ENCODE assay signal across 9 cellular contexts in genomic region chr11:774873-775592, GRCh38. TPM values are rescaled to one million over a fixed set of nuclear protein-coding genes. Genes with fewer than 3 reads are reported as not detected.
A peak's percentile ranks its signal among the peaks of the same experiment; 100 is the strongest.
DNase-seq lines count a peak whose midpoint lies in the region; ATAC-seq, FAIRE-seq and TF ChIP-seq lines count a peak whose summit lies in the region.
"Had no signal": no experiment of that assay in that cellular context is flagged by ENCODE, and none has a peak within 500 bp of the region (broad histone marks: within the 10 kb centered on the region; RNA-seq: fewer than 3 reads in every experiment).

No MANE protein-coding gene starts in this region.

- peak overlapping the region; percentile 80 for H3K4me3 Mint-ChIP-seq in Caco-2 (ENCODE audit: unreplicated experiment)
- H3K4me3 Mint-ChIP-seq in natural killer cell treated with Interleukin-12 subunit alpha and Interleukin-12 subunit beta and Interleukin-15 and Interleukin-18, amount 100 ng/mL, for 72 hours: peak overlapping the region; percentile 81

- TF ChIP-seq CTCF in Caco-2 (IDR thresholded peaks at IDR 0.05; ENCODE audit: insufficient read depth in 1 of 2, low read depth in 1 of 2, low read length in 1 of 2, severe bottlenecking in 1 of 2, unreplicated experiment in 1 of 2): no peak
- TF ChIP-seq CTCF in bronchial epithelial cell (IDR thresholded peaks at IDR 0.05; ENCODE audit: insufficient read depth, low read length, severe bottlenecking): no peak

- H3K4me1 Mint-ChIP-seq in Caco-2 (ENCODE audit: low read depth, unreplicated experiment): no peaks in the 10 kb centered on the region
- peaks cover 0 to 13% of the 10 kb centered on the region in 2 donors for H3K4me1 Mint-ChIP-seq in natural killer cell treated with Interleukin-12 subunit alpha and Interleukin-12 subunit beta and Interleukin-15 and Interleukin-18, amount 100 ng/mL, for 72 hours (ENCODE audit: low read depth in 2 of 2)

- BruUV-seq in Caco-2 (replicated peaks; lab: Mats Ljungman, UMichigan): no TSS peak

- H3K4me1 ChIP-seq in Caco-2: peaks cover 13% of the 10 kb centered on the region

- ATAC-seq in natural killer cell treated with Interleukin-12 subunit alpha and Interleukin-12 subunit beta and Interleukin-15 and Interleukin-18, amount 100 ng/mL, for 72 hours: no peak

- H3K9me3 Mint-ChIP-seq in Caco-2 (ENCODE audit: unreplicated experiment): no peaks in the 10 kb centered on the region
- no peaks in the 10 kb centered on the region for H3K9me3 Mint-ChIP-seq in natural killer cell treated with Interleukin-12 subunit alpha and Interleukin-12 subunit beta and Interleukin-15 and Interleukin-18, amount 100 ng/mL, for 72 hours

- POLR2A ChIA-PET in Caco-2 (lab: Charles Lee): no interaction called here

- DNase-seq in Caco-2: peak in 1 of 2 experiments; percentile 28
- peak; percentile 83 for DNase-seq in MG63
- peak; percentile 59 for DNase-seq in bronchial epithelial cell (ENCODE audit: low read depth)
- no peak for DNase-seq in natural killer cell treated with Interleukin-12 subunit alpha and Interleukin-12 subunit beta and Interleukin-15 and Interleukin-18, amount 100 ng/mL, for 72 hours (ENCODE audit: low spot score)
- DNase-seq in NCI-H2171 treated with DMSO at 0.1 percent for 48 hours (lab: John Stamatoyannopoulos, UW): no peak
- DNase-seq in pons (ENCODE audit: low spot score): no peak
- DNase-seq in SK-N-DZ (ENCODE audit: low spot score): no peak
- DNase-seq in NK-92 (lab: John Stamatoyannopoulos, UW; ENCODE audit: unreplicated experiment): no peak
- DNase-seq: NCI-H2081 treated with DMSO at 0.1 percent for 48 hours had no signal

- H3K4me3 ChIP-seq in Caco-2 (ENCODE audit: low read depth, low read length): no peak overlapping the region
- H3K4me3 ChIP-seq in MG63: peak overlapping the region; percentile 94
- no peak overlapping the region for H3K4me3 ChIP-seq in bronchial epithelial cell (ENCODE audit: low read depth, low read length)

- CTCF ChIA-PET in Caco-2 (lab: Charles Lee): interaction anchor here (0.6 to 0.8 kb wide), 2 partner anchors 69 to 71 kb away, joined by 4 to 7 read pairs; no protein-coding TSS in a partner anchor

- no peak for FAIRE-seq in bronchial epithelial cell (lab: Jason Lieb, UNC)

- H3K36me3 ChIP-seq in Caco-2 (ENCODE audit: control insufficient read depth, insufficient read depth, low read length): peaks cover 3% of the 10 kb centered on the region
- H3K36me3 ChIP-seq in MG63: peaks cover 67% of the 10 kb centered on the region
- peaks cover 46% of the 10 kb centered on the region for H3K36me3 ChIP-seq in bronchial epithelial cell (ENCODE audit: control insufficient read depth, insufficient read depth, low read length)

- no peaks in the 10 kb centered on the region for H3K9me3 ChIP-seq in Caco-2
- no peaks in the 10 kb centered on the region for H3K9me3 ChIP-seq in MG63

- peaks cover 44% of the 10 kb centered on the region for H3K36me3 Mint-ChIP-seq in Caco-2 (ENCODE audit: insufficient read depth, unreplicated experiment)
- no peaks in the 10 kb centered on the region for H3K36me3 Mint-ChIP-seq in natural killer cell treated with Interleukin-12 subunit alpha and Interleukin-12 subunit beta and Interleukin-15 and Interleukin-18, amount 100 ng/mL, for 72 hours

- intact Hi-C loops in Caco-2 (cut with micrococcal nuclease; ENCODE audit: unreplicated experiment): no loop called here

- H3K27me3 ChIP-seq in Caco-2 (replicated peaks; ENCODE audit: control insufficient read depth, insufficient read depth, low read length) (no peaks in the 10 kb centered on the region), MG63 (no peaks in the 10 kb centered on the region), bronchial epithelial cell (ENCODE audit: control insufficient read depth, insufficient read depth, low read length) (no peaks in the 10 kb centered on the region)

- H3K27me3 Mint-ChIP-seq in Caco-2 (ENCODE audit: insufficient read depth, unreplicated experiment): no peaks in the 10 kb centered on the region
- no peaks in the 10 kb centered on the region for H3K27me3 Mint-ChIP-seq in natural killer cell treated with Interleukin-12 subunit alpha and Interleukin-12 subunit beta and Interleukin-15 and Interleukin-18, amount 100 ng/mL, for 72 hours

- no peak overlapping the region for H3K27ac Mint-ChIP-seq in Caco-2 (ENCODE audit: unreplicated experiment)
- H3K27ac Mint-ChIP-seq in natural killer cell treated with Interleukin-12 subunit alpha and Interleukin-12 subunit beta and Interleukin-15 and Interleukin-18, amount 100 ng/mL, for 72 hours: peak overlapping the region in 1 of 2 donors; percentile 61

RNA-seq across cellular contexts. Expression of gene GATD1, which starts 2.3 kb away (rescaled TPM):
- total RNA-seq in Caco-2 (2022): 85.0 and 91.5 TPM in 2 replicates
- 46.1 and 80.1 TPM in 2 replicates for total RNA-seq in MG63 (2014; rRNA removed; shearing (Covaris generic); ENCODE audit: low replicate concordance)
- 17.9 and 18.7 TPM in 2 replicates for total RNA-seq in bronchial epithelial cell
- total RNA-seq in natural killer cell treated with Interleukin-12 subunit alpha and Interleukin-12 subunit beta and Interleukin-15 and Interleukin-18, amount 100 ng/mL, for 72 hours: 10 to 100 TPM; 42.2 to 99.7 TPM
- polyA plus RNA-seq in SK-N-DZ (2014; cell fraction: cytosol; rRNA removed): 65.0 and 92.3 TPM in 2 replicates
- polyA plus RNA-seq in SK-N-DZ (2014; cell fraction: nucleus; rRNA removed): 207 and 247 TPM in 2 replicates

RNA-seq across cellular contexts. Expression of gene CEND1, which starts 14.9 kb away (rescaled TPM):
- total RNA-seq in Caco-2 (2022): not detected in 2 replicates
- not detected in 2 replicates for total RNA-seq in MG63 (2014; rRNA removed; shearing (Covaris generic); ENCODE audit: low replicate concordance)
- total RNA-seq in bronchial epithelial cell: not detected in 2 replicates
- 1 to 10 TPM in 1 of 2 donors, under 1 TPM in 1; 0.95 to 3.4 TPM for total RNA-seq in natural killer cell treated with Interleukin-12 subunit alpha and Interleukin-12 subunit beta and Interleukin-15 and Interleukin-18, amount 100 ng/mL, for 72 hours
- polyA plus RNA-seq in SK-N-DZ (2014; cell fraction: cytosol; rRNA removed): 12.7 and 14.2 TPM in 2 replicates
- 24.6 and 38.5 TPM in 2 replicates for polyA plus RNA-seq in SK-N-DZ (2014; cell fraction: nucleus; rRNA removed)

RNA-seq across cellular contexts. Expression of gene SLC25A22, which starts 23.0 kb away (rescaled TPM):
- 31.8 and 37.6 TPM in 2 replicates for total RNA-seq in Caco-2 (2022)
- total RNA-seq in MG63 (2014; rRNA removed; shearing (Covaris generic); ENCODE audit: low replicate concordance): 28.6 and 31.3 TPM in 2 replicates
- 4.4 and 5.3 TPM in 2 replicates for total RNA-seq in bronchial epithelial cell
- 100 to 1,000 TPM in 1 of 2 donors, 10 to 100 TPM in 1; 64.3 to 125 TPM for total RNA-seq in natural killer cell treated with Interleukin-12 subunit alpha and Interleukin-12 subunit beta and Interleukin-15 and Interleukin-18, amount 100 ng/mL, for 72 hours
- 32.0 and 34.3 TPM in 2 replicates for polyA plus RNA-seq in SK-N-DZ (2014; cell fraction: cytosol; rRNA removed)
- polyA plus RNA-seq in SK-N-DZ (2014; cell fraction: nucleus; rRNA removed): 86.5 and 103 TPM in 2 replicates

RNA-seq across cellular contexts. Expression of gene TALDO1, which starts 27.8 kb away (rescaled TPM):
- 293 and 300 TPM in 2 replicates for total RNA-seq in Caco-2 (2022)
- 200 and 209 TPM in 2 replicates for total RNA-seq in MG63 (2014; rRNA removed; shearing (Covaris generic); ENCODE audit: low replicate concordance)
- total RNA-seq in bronchial epithelial cell: 251 and 253 TPM in 2 replicates
- total RNA-seq in natural killer cell treated with Interleukin-12 subunit alpha and Interleukin-12 subunit beta and Interleukin-15 and Interleukin-18, amount 100 ng/mL, for 72 hours: 100 to 1,000 TPM; 201 to 242 TPM
- polyA plus RNA-seq in SK-N-DZ (2014; cell fraction: cytosol; rRNA removed): 160 and 214 TPM in 2 replicates
- 125 and 144 TPM in 2 replicates for polyA plus RNA-seq in SK-N-DZ (2014; cell fraction: nucleus; rRNA removed)

RNA-seq across cellular contexts. Expression of gene PIDD1, which starts 30.0 kb away (rescaled TPM):
- total RNA-seq in Caco-2 (2022) (21.3 and 25.3 TPM in 2 replicates), bronchial epithelial cell (4.4 and 5.0 TPM in 2 replicates)
- total RNA-seq in MG63 (2014; rRNA removed; shearing (Covaris generic); ENCODE audit: low replicate concordance): 4.9 and 10.8 TPM in 2 replicates
- total RNA-seq in natural killer cell treated with Interleukin-12 subunit alpha and Interleukin-12 subunit beta and Interleukin-15 and Interleukin-18, amount 100 ng/mL, for 72 hours: 10 to 100 TPM; 19.1 to 53.6 TPM
- 23.1 and 29.8 TPM in 2 replicates for polyA plus RNA-seq in SK-N-DZ (2014; cell fraction: cytosol; rRNA removed)
- 204 and 229 TPM in 2 replicates for polyA plus RNA-seq in SK-N-DZ (2014; cell fraction: nucleus; rRNA removed)

Comparison
In these comparisons a context has a peak if more than half of its experiments do, and no peak if none do; other contexts are left out.
1. DNase-seq: peak in MG63 (single experiment) and bronchial epithelial cell (single experiment); none in natural killer cell treated with Interleukin-12 subunit alpha and Interleukin-12 subunit beta and Interleukin-15 and Interleukin-18, amount 100 ng/mL, for 72 hours (single experiment), NCI-H2171 treated with DMSO at 0.1 percent for 48 hours (single experiment), pons (single experiment), SK-N-DZ (single experiment) and NK-92 (single experiment).